Comparison of ENCODE assay signal across 14 cellular contexts in the genomic region with DNA sequence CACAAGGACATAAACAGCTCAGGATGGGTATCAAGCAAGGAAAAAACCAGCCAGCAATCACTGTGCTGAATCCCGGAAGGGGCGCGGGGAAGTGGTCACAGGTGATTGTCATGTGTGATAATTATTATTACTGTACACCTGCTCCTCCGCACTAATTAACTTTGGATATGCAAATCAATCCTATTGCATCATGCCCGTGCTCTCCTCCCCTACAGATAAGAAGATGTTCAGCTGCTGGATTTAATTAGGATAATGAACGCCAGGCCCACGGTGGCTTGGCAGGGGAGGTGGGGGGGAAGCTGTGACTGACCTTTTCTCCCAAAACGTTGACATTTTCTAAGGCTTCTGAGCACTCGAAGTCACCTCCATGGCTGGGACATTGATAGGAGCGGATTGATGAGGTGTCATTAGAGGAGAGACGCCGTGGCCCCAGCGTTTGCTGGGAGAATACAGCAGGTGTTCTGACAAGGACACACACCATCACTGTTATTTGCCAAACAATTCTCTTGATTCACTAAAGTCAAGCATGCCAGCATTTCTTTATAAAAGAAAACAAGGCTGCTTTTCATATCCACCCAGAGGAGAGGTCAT.
DNase-seq lines count a peak whose midpoint lies in the region; ATAC-seq and TF ChIP-seq lines count a peak whose summit lies in the region.
"Had no signal": no experiment of that assay in that cellular context is flagged by ENCODE, and none has a peak within 500 bp of the region (broad histone marks: within the 10 kb centered on the region; RNA-seq: fewer than 3 reads in every experiment).

No MANE protein-coding gene starts in this region.

- H3K36me3 Mint-ChIP-seq in Calu3 (ENCODE audit: insufficient read depth, unreplicated experiment), result no peaks in the 10 kb centered on the region

- no peaks in the 10 kb centered on the region for H3K4me1 Mint-ChIP-seq in Calu3 (ENCODE audit: low read depth, unreplicated experiment)

- DNase-seq in DMS53 (lab: John Stamatoyannopoulos, UW) (peak; percentile 76), NCI-H146 (lab: John Stamatoyannopoulos, UW) (peak; percentile 98), NCI-H69 (lab: John Stamatoyannopoulos, UW) (peak; percentile 89), sciatic nerve (ENCODE audit: low spot score) (no peak), NCI-H446 (lab: John Stamatoyannopoulos, UW) (no peak), Calu3 (no peak)
- DNase-seq: HCEC 1CT; Karpas-422; NCI-H524 treated with DMSO at 0.1 percent for 48 hours; stimulated activated naive CD8-positive, alpha-beta T cell treated with anti-CD3 and anti-CD28 coated beads, Interleukin-15, amount 100 ng/mL, for 72 hours; T1000 had no signal

- ATAC-seq in sciatic nerve (no peak), HG02840 (IDR thresholded peaks at IDR 0.05; ENCODE audit: low FRiP score, unreplicated experiment) (no peak)
- ATAC-seq: stimulated activated naive CD8-positive, alpha-beta T cell treated with anti-CD3 and anti-CD28 coated beads, Interleukin-15, amount 100 ng/mL, for 72 hours had no signal

- no TSS peak for BruUV-seq in Calu3 (replicated peaks; lab: Mats Ljungman, UMichigan)

- no peaks in the 10 kb centered on the region for H3K9me3 Mint-ChIP-seq in Calu3 (ENCODE audit: low read depth, unreplicated experiment)
- H3K9me3 Mint-ChIP-seq: stimulated activated naive CD8-positive, alpha-beta T cell treated with anti-CD3 and anti-CD28 coated beads, Interleukin-15, amount 100 ng/mL, for 72 hours had no signal

- no peak overlapping the region for H3K4me3 Mint-ChIP-seq in Calu3 (ENCODE audit: low read depth, unreplicated experiment)
- H3K4me3 Mint-ChIP-seq: stimulated activated naive CD8-positive, alpha-beta T cell treated with anti-CD3 and anti-CD28 coated beads, Interleukin-15, amount 100 ng/mL, for 72 hours had no signal

- H3K27ac ChIP-seq in cingulate gyrus (ENCODE audit: low read depth, low read length), result peak overlapping the region; percentile 74
- H3K27ac ChIP-seq: neutrophil had no signal

- no peak for TF ChIP-seq CTCF in Calu3 (IDR thresholded peaks at IDR 0.05; ENCODE audit: unreplicated experiment)

- no peak overlapping the region for H3K27ac Mint-ChIP-seq in Calu3 (ENCODE audit: unreplicated experiment)
- H3K27ac Mint-ChIP-seq: stimulated activated naive CD8-positive, alpha-beta T cell treated with anti-CD3 and anti-CD28 coated beads, Interleukin-15, amount 100 ng/mL, for 72 hours had no signal

- H3K27me3 Mint-ChIP-seq in Calu3 (ENCODE audit: unreplicated experiment), result no peaks in the 10 kb centered on the region

- intact Hi-C loops in sciatic nerve (cut with DNase I), result no loop called here
- intact Hi-C loops in Calu3 (cut with micrococcal nuclease; ENCODE audit: unreplicated experiment), result no loop called here

- CTCF ChIA-PET in Calu3 (lab: Charles Lee), result no interaction called here

Comparison
In these comparisons a context has a peak if more than half of its experiments do, and no peak if none do; other contexts are left out.
1. DNase-seq: peak in DMS53 (single experiment), NCI-H146 (single experiment) and NCI-H69 (single experiment); none in sciatic nerve (single experiment), NCI-H446 (0 of 2) and Calu3 (single experiment).